Comparison of ENCODE assay signal across 28 cellular contexts in genomic region chr5:142078251-142078650, GRCh38. TPM values are rescaled to one million over a fixed set of nuclear protein-coding genes. Genes with fewer than 3 reads are reported as not detected.
DNase-seq lines count a peak whose midpoint lies in the region; ATAC-seq and TF ChIP-seq lines count a peak whose summit lies in the region.
"Had no signal": no experiment of that assay in that cellular context is flagged by ENCODE, and none has a peak within 500 bp of the region (broad histone marks: within the 10 kb centered on the region; RNA-seq: fewer than 3 reads in every experiment).

No MANE protein-coding gene starts in this region.

- H3K36me3 ChIP-seq in tibial artery = no peaks in the 10 kb centered on the region
- H3K36me3 ChIP-seq: BLaER1, cardiac muscle cell, colonic mucosa, upper lobe of left lung had no signal

- no peak overlapping the region for H3K4me3 Mint-ChIP-seq in activated naive CD8-positive, alpha-beta T cell
- no peak overlapping the region for H3K4me3 Mint-ChIP-seq in activated naive CD8-positive, alpha-beta T cell treated with anti-CD3 and anti-CD28 coated beads, Interleukin-2, amount 50 U/mL, for 24 hours
- H3K4me3 Mint-ChIP-seq: activated CD4-positive, alpha-beta T cell treated with anti-CD3 and anti-CD28 coated beads, Interleukin-2, amount 10 ng/mL, durations not matched to agents 24 days and 14 days; nephron; stimulated activated memory B cell treated with anti-CD40 and anti-IgM and Interleukin-4, amounts not matched to agents 10 μg/mL and 1 μg/mL and 100 μg/mL, for 72 hours; WTC11 had no signal

- H3K9me3 Mint-ChIP-seq in activated naive CD8-positive, alpha-beta T cell (ENCODE audit: low read depth) = no peaks in the 10 kb centered on the region
- no peaks in the 10 kb centered on the region for H3K9me3 Mint-ChIP-seq in activated naive CD8-positive, alpha-beta T cell treated with anti-CD3 and anti-CD28 coated beads, Interleukin-2, amount 50 U/mL, for 24 hours
- H3K9me3 Mint-ChIP-seq: activated CD4-positive, alpha-beta T cell treated with anti-CD3 and anti-CD28 coated beads, Interleukin-2, amount 10 ng/mL, durations not matched to agents 24 days and 14 days; stimulated activated memory B cell treated with anti-CD40 and anti-IgM and Interleukin-4, amounts not matched to agents 10 μg/mL and 1 μg/mL and 100 μg/mL, for 72 hours had no signal

- no peak for DNase-seq in activated naive CD8-positive, alpha-beta T cell treated with anti-CD3 and anti-CD28 coated beads, Interleukin-2, amount 50 U/mL, for 24 hours
- DNase-seq in NCI-H128 (lab: John Stamatoyannopoulos, UW; ENCODE audit: unreplicated experiment) = peak; percentile 3
- DNase-seq in NCI-H524 treated with DMSO at 0.1 percent for 48 hours (lab: John Stamatoyannopoulos, UW) = peak; percentile 92
- DNase-seq in renal cortical epithelial cell (ENCODE audit: low read depth) = peak; percentile 41
- DNase-seq in tibial artery = no peak
- DNase-seq in dedifferentiated amniotic fluid mesenchymal stem cell (ENCODE audit: extremely low spot score) = no peak
- no peak for DNase-seq in superior temporal gyrus (ENCODE audit: extremely low spot score)
- DNase-seq: activated CD4-positive, alpha-beta T cell treated with anti-CD3 and anti-CD28 coated beads, Interleukin-2, amount 10 ng/mL, durations not matched to agents 24 days and 14 days; activated effector memory CD4-positive, alpha-beta T cell treated with anti-CD3 and anti-CD28 coated beads, Interleukin-2, amount 50 U/mL, for 16 hours; activated T-cell treated with anti-CD3 and anti-CD28 coated beads, Interleukin-2, amount 50 U/mL, for 1 hour; colonic mucosa; DND-41; effector CD8-positive, alpha-beta T cell; GF-D8; GM23248; hippocampal formation; NCI-H2107; NCI-H526 treated with DMSO at 0.1 percent for 48 hours; upper lobe of left lung had no signal

- H3K27ac ChIP-seq in tibial artery = no peak overlapping the region
- H3K27ac ChIP-seq: BLaER1, cardiac muscle cell, colonic mucosa, epithelial cell of prostate, GM23248, RWPE1, upper lobe of left lung had no signal

- ATAC-seq in activated naive CD8-positive, alpha-beta T cell treated with anti-CD3 and anti-CD28 coated beads, Interleukin-2, amount 50 U/mL, for 24 hours = no peak
- ATAC-seq: stimulated activated memory B cell treated with anti-CD40 and anti-IgM and Interleukin-4, amounts not matched to agents 10 μg/mL and 1 μg/mL and 100 μg/mL, for 72 hours; WTC11 had no signal

- peaks cover 5% of the 10 kb centered on the region for H3K36me3 Mint-ChIP-seq in activated naive CD8-positive, alpha-beta T cell
- H3K36me3 Mint-ChIP-seq in activated naive CD8-positive, alpha-beta T cell treated with anti-CD3 and anti-CD28 coated beads, Interleukin-2, amount 50 U/mL, for 24 hours (ENCODE audit: low read depth) = peaks cover 2% of the 10 kb centered on the region
- H3K36me3 Mint-ChIP-seq: stimulated activated memory B cell treated with anti-CD40 and anti-IgM and Interleukin-4, amounts not matched to agents 10 μg/mL and 1 μg/mL and 100 μg/mL, for 72 hours had no signal

- no peak for TF ChIP-seq CTCF in tibial artery (IDR thresholded peaks at IDR 0.05)

- H3K27me3 ChIP-seq in tibial artery = no peaks in the 10 kb centered on the region
- H3K27me3 ChIP-seq: BLaER1, cardiac muscle cell, colonic mucosa, upper lobe of left lung had no signal

- H3K27ac Mint-ChIP-seq in activated naive CD8-positive, alpha-beta T cell = peak overlapping the region; percentile 22
- no peak overlapping the region for H3K27ac Mint-ChIP-seq in activated naive CD8-positive, alpha-beta T cell treated with anti-CD3 and anti-CD28 coated beads, Interleukin-2, amount 50 U/mL, for 24 hours
- H3K27ac Mint-ChIP-seq: activated CD4-positive, alpha-beta T cell treated with anti-CD3 and anti-CD28 coated beads, Interleukin-2, amount 10 ng/mL, durations not matched to agents 24 days and 14 days; stimulated activated memory B cell treated with anti-CD40 and anti-IgM and Interleukin-4, amounts not matched to agents 10 μg/mL and 1 μg/mL and 100 μg/mL, for 72 hours; WTC11 had no signal

- H3K27me3 Mint-ChIP-seq in activated naive CD8-positive, alpha-beta T cell = no peaks in the 10 kb centered on the region
- H3K27me3 Mint-ChIP-seq in activated naive CD8-positive, alpha-beta T cell treated with anti-CD3 and anti-CD28 coated beads, Interleukin-2, amount 50 U/mL, for 24 hours = no peaks in the 10 kb centered on the region
- H3K27me3 Mint-ChIP-seq: activated CD4-positive, alpha-beta T cell treated with anti-CD3 and anti-CD28 coated beads, Interleukin-2, amount 10 ng/mL, durations not matched to agents 24 days and 14 days had no signal

- no peaks in the 10 kb centered on the region for H3K4me1 ChIP-seq in tibial artery
- H3K4me1 ChIP-seq: BLaER1, colonic mucosa, upper lobe of left lung had no signal

- intact Hi-C loops in tibial artery (cut with DNase I; ENCODE audit: low total_unique reads) = no loop called here

- no peak overlapping the region for H3K4me3 ChIP-seq in tibial artery
- H3K4me3 ChIP-seq: BLaER1, cardiac muscle cell, colonic mucosa, GM23248, lung, upper lobe of left lung had no signal

- no peaks in the 10 kb centered on the region for H3K9me3 ChIP-seq in tibial artery
- H3K9me3 ChIP-seq: colonic mucosa, upper lobe of left lung had no signal

- peaks cover 23% of the 10 kb centered on the region for H3K4me1 Mint-ChIP-seq in activated naive CD8-positive, alpha-beta T cell (ENCODE audit: low read depth)
- peaks cover 32% of the 10 kb centered on the region for H3K4me1 Mint-ChIP-seq in activated naive CD8-positive, alpha-beta T cell treated with anti-CD3 and anti-CD28 coated beads, Interleukin-2, amount 50 U/mL, for 24 hours
- H3K4me1 Mint-ChIP-seq: stimulated activated memory B cell treated with anti-CD40 and anti-IgM and Interleukin-4, amounts not matched to agents 10 μg/mL and 1 μg/mL and 100 μg/mL, for 72 hours had no signal

RNA-seq across cellular contexts. Expression of gene NDFIP1, which starts 30.3 kb away (rescaled TPM):
- 63.2 and 126 TPM in 2 replicates for total RNA-seq in renal cortical epithelial cell

Comparison
In these comparisons a context has a peak if more than half of its experiments do, and no peak if none do; other contexts are left out.
1. DNase-seq: peak in NCI-H128 (single experiment), NCI-H524 treated with DMSO at 0.1 percent for 48 hours (single experiment) and renal cortical epithelial cell (single experiment); none in activated naive CD8-positive, alpha-beta T cell treated with anti-CD3 and anti-CD28 coated beads, Interleukin-2, amount 50 U/mL, for 24 hours (single experiment), tibial artery (0 of 2), dedifferentiated amniotic fluid mesenchymal stem cell (single experiment) and superior temporal gyrus (single experiment).